ENCODE assay signal across 9 cellular contexts in genomic region chr10:98269435-98269912, GRCh38. TPM values are rescaled to one million over a fixed set of nuclear protein-coding genes. Genes with fewer than 3 reads are reported as not detected.
DNase-seq lines count a peak whose midpoint lies in the region; ATAC-seq and TF ChIP-seq lines count a peak whose summit lies in the region.
"Had no signal": no experiment of that assay in that cellular context is flagged by ENCODE, and none has a peak within 500 bp of the region (broad histone marks: within the 10 kb centered on the region; RNA-seq: fewer than 3 reads in every experiment).

No MANE protein-coding gene starts in this region.

- H3K9me3 Mint-ChIP-seq in activated naive CD4-positive, alpha-beta T cell treated with anti-CD3 and anti-CD28 coated beads for 36 hours: no peaks in the 10 kb centered on the region
- H3K9me3 Mint-ChIP-seq: dendritic cell treated with granulocyte-macrophage colony-stimulating factor and Interleukin-4, amounts not matched to agents 40 ng/mL and 50 ng/mL, for 4 days had no signal

- no peak for TF ChIP-seq CTCF in cardiac muscle cell (IDR thresholded peaks at IDR 0.05; ENCODE audit: low read depth, low read length)
- TF ChIP-seq CTCF in gastrocnemius medialis (IDR thresholded peaks at IDR 0.05 in 4 of 5, conservative IDR thresholded peaks at IDR 0.05 in 1 of 5): no peak

- H3K4me3 ChIP-seq in cardiac muscle cell (no peak overlapping the region), gastrocnemius medialis (no peak overlapping the region)

- H3K4me1 ChIP-seq in cardiac muscle cell (ENCODE audit: low read depth) (peaks cover 25% of the 10 kb centered on the region), gastrocnemius medialis (peaks cover 31 to 36% of the 10 kb centered on the region in 2 donors)

- DNase-seq in GM04504 (ENCODE audit: low read depth) (peak; percentile 67), SW480 (ENCODE audit: low spot score) (peak; percentile 86), cardiac muscle cell (ENCODE audit: low read depth in 1 of 2, low spot score in 1 of 2) (peak; percentile 73 to 89), gastrocnemius medialis (peak; percentile 74 to 91), NCI-H446 treated with DMSO at 0.1 percent for 48 hours (lab: John Stamatoyannopoulos, UW) (no peak), AML-193 (lab: John Stamatoyannopoulos, UW) (no peak)
- no peak for DNase-seq in activated naive CD4-positive, alpha-beta T cell treated with anti-CD3 and anti-CD28 coated beads for 36 hours

- ATAC-seq in gastrocnemius medialis (peak; percentile 72 to 78), HG02973 (IDR thresholded peaks at IDR 0.05; ENCODE audit: unreplicated experiment) (no peak)

- no peak overlapping the region for H3K4me3 Mint-ChIP-seq in activated naive CD4-positive, alpha-beta T cell treated with anti-CD3 and anti-CD28 coated beads for 36 hours
- H3K4me3 Mint-ChIP-seq: dendritic cell treated with granulocyte-macrophage colony-stimulating factor and Interleukin-4, amounts not matched to agents 40 ng/mL and 50 ng/mL, for 4 days had no signal

- H3K27me3 ChIP-seq in cardiac muscle cell: no peaks in the 10 kb centered on the region
- no peaks in the 10 kb centered on the region for H3K27me3 ChIP-seq in gastrocnemius medialis

- H3K27ac Mint-ChIP-seq in activated naive CD4-positive, alpha-beta T cell treated with anti-CD3 and anti-CD28 coated beads for 36 hours: no peak overlapping the region
- H3K27ac Mint-ChIP-seq: dendritic cell treated with granulocyte-macrophage colony-stimulating factor and Interleukin-4, amounts not matched to agents 40 ng/mL and 50 ng/mL, for 4 days had no signal

- H3K9me3 ChIP-seq in cardiac muscle cell (ENCODE audit: low read depth) (no peaks in the 10 kb centered on the region), gastrocnemius medialis (no peaks in the 10 kb centered on the region)

- H3K27ac ChIP-seq in cardiac muscle cell: peak overlapping the region; percentile 57
- peak overlapping the region; percentile 76 to 78 (median 78) for H3K27ac ChIP-seq in gastrocnemius medialis

- CTCF ChIA-PET in activated naive CD4-positive, alpha-beta T cell treated with anti-CD3 and anti-CD28 coated beads for 36 hours (lab: Charles Lee): no interaction called here

- in situ Hi-C loops in gastrocnemius medialis (cut with MboI; ENCODE audit: low sequenced_read_pairs in 4 of 4): loop anchor here in 2 of 4 donors (5.0 to 25.0 kb wide), 3 partner anchors 38 to 168 kb away; partner anchors contain the start of gene HPS1 (in 1 of the 2)

- H3K36me3 ChIP-seq in cardiac muscle cell: no peaks in the 10 kb centered on the region
- H3K36me3 ChIP-seq in gastrocnemius medialis: no peaks in the 10 kb centered on the region

- H3K27me3 Mint-ChIP-seq in activated naive CD4-positive, alpha-beta T cell treated with anti-CD3 and anti-CD28 coated beads for 36 hours (ENCODE audit: low read depth): peaks cover 54% of the 10 kb centered on the region

- intact Hi-C loops in gastrocnemius medialis (cut with DNase I; ENCODE audit: low total_unique reads): loop anchor here (1.0 to 10.0 kb wide), 3 partner anchors 45 to 975 kb away; no protein-coding TSS in a partner anchor
- intact Hi-C loops in activated naive CD4-positive, alpha-beta T cell treated with anti-CD3 and anti-CD28 coated beads for 36 hours (cut with micrococcal nuclease): no loop called here

- no peaks in the 10 kb centered on the region for H3K36me3 Mint-ChIP-seq in activated naive CD4-positive, alpha-beta T cell treated with anti-CD3 and anti-CD28 coated beads for 36 hours (ENCODE audit: low read depth)

- no peaks in the 10 kb centered on the region for H3K4me1 Mint-ChIP-seq in activated naive CD4-positive, alpha-beta T cell treated with anti-CD3 and anti-CD28 coated beads for 36 hours (ENCODE audit: low read depth)

- no peak for TF ChIP-seq POLR2A in gastrocnemius medialis (IDR thresholded peaks at IDR 0.05)

RNA-seq across cellular contexts. Expression of gene LOXL4, which starts 1.5 kb away (rescaled TPM):
- total RNA-seq in cardiac muscle cell (2.2 and 10.9 TPM in 2 replicates), gastrocnemius medialis (1 to 10 TPM; 1.6 to 6.9 (median 4.7) TPM)
- polyA plus RNA-seq in cardiac muscle cell: 3.1 and 9.1 TPM in 2 replicates
- total RNA-seq in activated naive CD4-positive, alpha-beta T cell treated with anti-CD3 and anti-CD28 coated beads for 36 hours: not detected

Comparison
In these comparisons a context has a peak if more than half of its experiments do, and no peak if none do; other contexts are left out.
1. DNase-seq: peak in GM04504 (single experiment), SW480 (single experiment), cardiac muscle cell (2 of 2) and gastrocnemius medialis (2 of 2); none in activated naive CD4-positive, alpha-beta T cell treated with anti-CD3 and anti-CD28 coated beads for 36 hours (single experiment), NCI-H446 treated with DMSO at 0.1 percent for 48 hours (single experiment) and AML-193 (0 of 2).